In the genomic region with DNA sequence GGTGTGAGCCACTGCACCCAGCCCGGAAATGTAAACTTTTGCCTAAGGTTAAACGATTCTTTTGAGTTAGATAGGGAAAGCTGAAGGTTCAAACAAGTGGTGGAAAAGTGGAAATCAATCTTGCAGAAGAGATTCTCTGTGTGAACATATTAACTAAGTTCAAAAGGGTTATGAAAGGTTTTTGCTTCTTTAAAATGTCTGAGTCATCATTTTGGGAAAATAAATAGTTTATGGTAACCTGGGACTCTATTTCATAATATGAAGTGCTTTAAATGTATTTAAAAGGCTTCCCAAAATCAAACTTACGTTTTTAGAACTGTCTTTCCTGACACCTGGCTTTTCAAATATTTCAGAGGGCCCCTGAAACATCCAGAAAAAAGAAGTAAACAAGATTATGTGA, we compare ENCODE assay signal across 7 cellular contexts.
"Had no signal": no experiment of that assay in that cellular context is flagged by ENCODE, and none has a peak within 500 bp of the region (broad histone marks: within the 10 kb centered on the region; RNA-seq: fewer than 3 reads in every experiment).

No MANE protein-coding gene starts in this region.

- ATAC-seq: GM12878 had no signal

- FAIRE-seq: G401.6, GM12878, GM12891, GM12892, GM19239 had no signal

- H3K4me3 ChIP-seq: GM12878 had no signal

- DNase-seq: GDM1, GF-D8 had no signal
